ENCODE assay signal across 8 cellular contexts in genomic region chr3:49277357-49277723, GRCh38. TPM values are rescaled to one million over a fixed set of nuclear protein-coding genes. Genes with fewer than 3 reads are reported as not detected.
DNase-seq lines count a peak whose midpoint lies in the region; ATAC-seq, FAIRE-seq and TF ChIP-seq lines count a peak whose summit lies in the region.

No MANE protein-coding gene starts in this region.

- H3K9ac ChIP-seq in BLaER1, result peak overlapping the region; percentile 80

- H3K27me3 ChIP-seq in BLaER1, result no peaks in the 10 kb centered on the region
- no peaks in the 10 kb centered on the region for H3K27me3 ChIP-seq in Panc1 (ENCODE audit: control insufficient read depth, insufficient read depth, low read length)

- no peak for TF ChIP-seq POLR2A in H54 (IDR thresholded peaks at IDR 0.05; ENCODE audit: low read depth, low read length)

- intact Hi-C loops in Panc1 (cut with micrococcal nuclease; ENCODE audit: unreplicated experiment), result no loop called here

- no peaks in the 10 kb centered on the region for H4K20me1 ChIP-seq in BLaER1

- H3K36me3 Mint-ChIP-seq in nephron progenitor cell (ENCODE audit: low read depth), result peaks cover 59% of the 10 kb centered on the region

- H3K27me3 Mint-ChIP-seq in nephron progenitor cell (ENCODE audit: low read depth, poor library complexity), result peaks cover 3% of the 10 kb centered on the region

- peaks cover 14% of the 10 kb centered on the region for H3K4me1 Mint-ChIP-seq in nephron progenitor cell

- H3K27ac ChIP-seq in BLaER1 (peak overlapping the region; percentile 90), Panc1 (ENCODE audit: low read length) (peak overlapping the region; percentile 83)

- CTCF ChIA-PET in Panc1 (lab: Charles Lee), result no interaction called here

- FAIRE-seq in H54 (lab: Jason Lieb, UNC), result no peak

- H3K4me2 ChIP-seq in BLaER1, result peak overlapping the region; percentile 98

- peak overlapping the region; percentile 94 for H3K27ac Mint-ChIP-seq in nephron progenitor cell

- no peak for DNase-seq in Panc1 (ENCODE audit: low read depth, low spot score)
- DNase-seq in epithelial cell of proximal tubule (ENCODE audit: low read depth), result no peak
- no peak for DNase-seq in nephron progenitor cell
- DNase-seq in NAMALWA (ENCODE audit: low spot score), result no peak
- no peak for DNase-seq in H54 (ENCODE audit: insufficient read length, low spot score)
- no peak for DNase-seq in mesenteric fat pad (ENCODE audit: low spot score)

- TF ChIP-seq CTCF in Panc1 (IDR thresholded peaks at IDR 0.05) (no peak), epithelial cell of proximal tubule (conservative IDR thresholded peaks at IDR 0.05; ENCODE audit: low read depth, low read length) (no peak), nephron progenitor cell (IDR thresholded peaks at IDR 0.05) (no peak)

- in situ Hi-C loops in Panc1 (cut with HindIII; ENCODE audit: low pct_unique_long_range_greater_than_20kb, low sequenced_read_pairs), result no loop called here

- BruUV-seq in Panc1 (replicated peaks; lab: Mats Ljungman, UMichigan), result no TSS peak

- ATAC-seq in Panc1 (peak; percentile 44; the same call in 1 of the 2 replicates), HG02970 (IDR thresholded peaks at IDR 0.05; ENCODE audit: low FRiP score, unreplicated experiment) (no peak)

- peaks cover 47% of the 10 kb centered on the region for H3K4me1 ChIP-seq in BLaER1
- H3K4me1 ChIP-seq in Panc1 (ENCODE audit: control insufficient read depth, insufficient read depth, low read length), result peaks cover 7% of the 10 kb centered on the region

- no peaks in the 10 kb centered on the region for H3K9me3 Mint-ChIP-seq in nephron progenitor cell

- H3K4me3 ChIP-seq in BLaER1 (peak overlapping the region; percentile 63), Panc1 (ENCODE audit: low read depth in 2 of 2, low read length in 2 of 2) (peak overlapping the region; percentile 41 to 51), epithelial cell of proximal tubule (ENCODE audit: low read depth, low read length) (peak overlapping the region; percentile 46)

- no peaks in the 10 kb centered on the region for H3K9me3 ChIP-seq in BLaER1
- H3K9me3 ChIP-seq in Panc1 (ENCODE audit: control insufficient read depth, insufficient read depth, low read depth, low read length), result no peaks in the 10 kb centered on the region

- H3K4me3 Mint-ChIP-seq in nephron progenitor cell, result no peak overlapping the region

- H3K36me3 ChIP-seq in BLaER1 (peaks cover 53% of the 10 kb centered on the region), Panc1 (ENCODE audit: control insufficient read depth, insufficient read depth, low read length) (no peaks in the 10 kb centered on the region)

- POLR2A ChIA-PET in Panc1 (lab: Charles Lee), result interaction anchor here (0.5 kb wide), 1 partner anchor 336 kb away, joined by 3 read pairs; no protein-coding TSS in a partner anchor

RNA-seq across cellular contexts. Expression of gene C3orf62, which starts 0.3 kb away (rescaled TPM):
- 2.3 TPM for total RNA-seq in Panc1 (2021; ENCODE audit: unreplicated experiment)
- polyA plus RNA-seq in Panc1 (2012; ENCODE audit: insufficient read length), result 1.1 TPM
- 0.51 and 0.92 TPM in 2 replicates for total RNA-seq in epithelial cell of proximal tubule
- 5.8 TPM for total RNA-seq in mesenteric fat pad
